In the genomic region with DNA sequence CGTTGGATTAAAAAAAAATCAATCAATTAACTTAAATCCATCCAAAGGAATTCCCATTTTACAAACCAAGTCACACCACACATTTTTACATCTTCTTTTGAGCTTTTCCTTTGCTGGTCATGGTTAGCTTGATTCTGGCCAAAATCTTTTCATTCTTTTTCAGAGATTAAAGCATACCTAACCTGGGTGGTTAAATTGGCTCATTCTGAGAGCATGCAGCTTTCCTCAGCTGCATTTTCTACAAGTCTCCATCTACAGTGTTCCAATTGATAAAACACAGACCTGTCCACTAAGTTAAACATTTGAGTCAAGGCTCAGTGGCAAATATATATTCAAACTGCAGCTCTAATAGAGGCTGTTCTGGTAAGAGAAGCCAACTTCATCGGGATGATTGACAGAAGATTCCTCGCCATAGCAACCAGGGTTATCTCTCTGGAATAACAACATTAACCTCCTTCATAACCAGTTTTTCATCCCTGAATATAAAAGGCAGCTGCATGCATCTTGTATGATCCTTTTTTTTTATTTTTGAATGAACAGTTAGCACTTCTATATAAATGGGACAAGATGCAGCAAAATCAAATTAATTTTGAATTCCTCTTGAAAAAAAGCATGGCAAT, we compare ENCODE assay signal across 16 cellular contexts.
"Had no signal": no experiment of that assay in that cellular context is flagged by ENCODE, and none has a peak within 500 bp of the region (broad histone marks: within the 10 kb centered on the region; RNA-seq: fewer than 3 reads in every experiment).

No MANE protein-coding gene starts in this region.

- H3K9me3 ChIP-seq: adrenal gland, sigmoid colon, spleen had no signal

- H3K4me3 Mint-ChIP-seq: activated CD8-positive, alpha-beta T cell treated with anti-CD3 and anti-CD28 coated beads for 36 hours; activated naive CD4-positive, alpha-beta T cell treated with anti-CD3 and anti-CD28 coated beads, Interleukin-2, amount 50 U/mL, for 24 hours; activated T-cell treated with anti-CD3 and anti-CD28 coated beads, Interleukin-2, amount 50 U/mL, for 4 hours; immature natural killer cell; neural crest cell; stimulated activated naive CD8-positive, alpha-beta T cell treated with anti-CD3 and anti-CD28 coated beads, Interleukin-15, amount 100 ng/mL, for 72 hours; type B pancreatic cell had no signal

- H3K27me3 Mint-ChIP-seq: stimulated activated naive CD8-positive, alpha-beta T cell treated with anti-CD3 and anti-CD28 coated beads, Interleukin-15, amount 100 ng/mL, for 72 hours had no signal

- H3K9me3 Mint-ChIP-seq: activated B cell treated with CpG ODN at 0.5 μM for 24 hours; activated CD8-positive, alpha-beta T cell treated with anti-CD3 and anti-CD28 coated beads for 36 hours; activated naive CD4-positive, alpha-beta T cell treated with anti-CD3 and anti-CD28 coated beads, Interleukin-2, amount 50 U/mL, for 24 hours; activated T-cell treated with anti-CD3 and anti-CD28 coated beads, Interleukin-2, amount 50 U/mL, for 4 hours; immature natural killer cell; neural crest cell; stimulated activated naive CD8-positive, alpha-beta T cell treated with anti-CD3 and anti-CD28 coated beads, Interleukin-15, amount 100 ng/mL, for 72 hours; type B pancreatic cell had no signal

- H3K27ac ChIP-seq: adrenal gland, spleen had no signal

- H3K27me3 ChIP-seq: adrenal gland, sigmoid colon had no signal

- DNase-seq: activated B cell treated with CpG ODN at 0.5 μM for 24 hours; activated CD4-positive, alpha-beta T cell treated with anti-CD3 and anti-CD28 coated beads for 48 hours; activated CD8-positive, alpha-beta T cell treated with anti-CD3 and anti-CD28 coated beads for 36 hours; activated effector memory CD4-positive, alpha-beta T cell treated with Interleukin-2 at 50 U/mL for 16 hours; activated T-cell treated with anti-CD3 and anti-CD28 coated beads, Interleukin-2, amount 50 U/mL, for 4 hours; adrenal gland; cerebellar nuclear complex; effector CD8-positive, alpha-beta T cell; immature natural killer cell; sigmoid colon; spleen; stimulated activated naive CD8-positive, alpha-beta T cell treated with anti-CD3 and anti-CD28 coated beads, Interleukin-15, amount 100 ng/mL, for 72 hours had no signal

- H3K4me1 ChIP-seq: adrenal gland had no signal

- H3K36me3 Mint-ChIP-seq: activated naive CD4-positive, alpha-beta T cell treated with anti-CD3 and anti-CD28 coated beads, Interleukin-2, amount 50 U/mL, for 24 hours; immature natural killer cell; type B pancreatic cell had no signal

- FAIRE-seq: frontal cortex had no signal

- ATAC-seq: activated CD8-positive, alpha-beta T cell treated with anti-CD3 and anti-CD28 coated beads for 36 hours; activated T-cell treated with anti-CD3 and anti-CD28 coated beads, Interleukin-2, amount 50 U/mL, for 4 hours; stimulated activated naive CD8-positive, alpha-beta T cell treated with anti-CD3 and anti-CD28 coated beads, Interleukin-15, amount 100 ng/mL, for 72 hours had no signal

- H3K27ac Mint-ChIP-seq: activated B cell treated with CpG ODN at 0.5 μM for 24 hours; activated CD8-positive, alpha-beta T cell treated with anti-CD3 and anti-CD28 coated beads for 36 hours; activated naive CD4-positive, alpha-beta T cell treated with anti-CD3 and anti-CD28 coated beads, Interleukin-2, amount 50 U/mL, for 24 hours; immature natural killer cell; stimulated activated naive CD8-positive, alpha-beta T cell treated with anti-CD3 and anti-CD28 coated beads, Interleukin-15, amount 100 ng/mL, for 72 hours; type B pancreatic cell had no signal

- H3K4me3 ChIP-seq: adrenal gland, spleen had no signal

- H3K36me3 ChIP-seq: adrenal gland, sigmoid colon, spleen had no signal
